ENCODE assay signal across 8 cellular contexts in genomic region chr10:6706725-6707124, GRCh38.
"Had no signal": no experiment of that assay in that cellular context is flagged by ENCODE, and none has a peak within 500 bp of the region (broad histone marks: within the 10 kb centered on the region; RNA-seq: fewer than 3 reads in every experiment).

No MANE protein-coding gene starts in this region.

- ATAC-seq: GM12878 had no signal

- H3K4me3 ChIP-seq: GM12878 had no signal

- DNase-seq: GDM1, GF-D8 had no signal

- FAIRE-seq: G401.6, GM12878, GM12891, GM12892, GM18507, GM19239 had no signal
